ENCODE assay signal across 23 cellular contexts in the genomic region with DNA sequence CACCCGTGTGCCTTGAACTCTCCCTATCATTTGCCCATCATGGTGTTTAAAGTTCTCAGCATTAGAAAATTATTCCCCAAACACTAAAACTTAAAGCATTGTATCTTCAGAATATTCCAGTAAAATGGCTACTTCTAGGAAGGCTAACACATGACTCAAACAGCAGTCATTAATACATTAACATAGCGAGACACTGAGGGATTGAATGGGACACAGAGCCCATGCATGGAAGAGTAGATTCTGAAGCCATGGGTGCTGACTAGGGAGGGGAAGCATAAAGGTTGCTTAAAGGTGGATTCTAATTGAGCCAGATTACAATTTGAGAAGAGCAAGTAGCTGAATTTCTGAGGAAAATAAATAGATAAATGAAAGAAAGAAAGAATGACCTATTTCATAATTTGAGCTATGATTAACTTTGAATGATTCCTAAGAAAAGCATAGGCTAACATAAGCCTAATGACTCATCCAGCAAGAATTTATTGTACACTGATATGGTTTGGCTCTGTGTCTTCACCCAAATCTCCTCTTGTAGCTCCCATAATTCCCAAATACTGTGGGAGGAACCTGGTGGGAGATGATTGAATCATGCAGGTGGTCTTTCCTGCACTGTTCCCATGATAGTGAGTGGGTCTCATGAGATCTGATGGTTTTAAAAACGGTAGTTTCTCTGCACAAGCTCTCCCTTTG.
A peak's percentile ranks its signal among the peaks of the same experiment; 100 is the strongest.
DNase-seq lines count a peak whose midpoint lies in the region; ATAC-seq and TF ChIP-seq lines count a peak whose summit lies in the region.
"Had no signal": no experiment of that assay in that cellular context is flagged by ENCODE, and none has a peak within 500 bp of the region (broad histone marks: within the 10 kb centered on the region; RNA-seq: fewer than 3 reads in every experiment).

No MANE protein-coding gene starts in this region.

- DNase-seq in ELR (ENCODE audit: low read depth) = peak; percentile 86
- peak; percentile 38 for DNase-seq in RPMI7951 (ENCODE audit: low read depth)
- peak; percentile 71 for DNase-seq in epithelial cell of esophagus (ENCODE audit: low read depth)
- no peak for DNase-seq in mesendoderm
- DNase-seq in T-helper 17 cell = no peak
- no peak for DNase-seq in iPS-NIHi7 (ENCODE audit: extremely low spot score)
- DNase-seq: activated CD4-positive, alpha-beta memory T cell treated with anti-CD3 and anti-CD28 coated beads for 36 hours; aorta; DMS53; dorsolateral prefrontal cortex; immature natural killer cell; NCI-H1092 treated with DMSO at 0.1 percent for 48 hours; NK-92 treated with Interleukin-12 subunit alpha and Interleukin-12 subunit beta, amount 100 ng/mL, for 24 hours; stimulated activated CD4-positive, alpha-beta T cell treated with anti-CD3 and anti-CD28 coated beads, Interleukin-4, amount 100 ng/mL, for 24 hours had no signal

- H3K36me3 Mint-ChIP-seq in T-helper 17 cell (ENCODE audit: low read depth) = no peaks in the 10 kb centered on the region
- H3K36me3 Mint-ChIP-seq: activated CD4-positive, alpha-beta memory T cell treated with anti-CD3 and anti-CD28 coated beads for 36 hours; immature natural killer cell had no signal

- H2AK5ac ChIP-seq in mesendoderm (ENCODE audit: low read length) = no peak overlapping the region

- no peak overlapping the region for H2BK120ac ChIP-seq in mesendoderm (ENCODE audit: low read depth, low read length)

- H3K4me1 ChIP-seq in mesendoderm (ENCODE audit: control insufficient read depth, low read depth, low read length) = peaks cover 2% of the 10 kb centered on the region
- H3K4me1 ChIP-seq: gastroesophageal sphincter, tibial nerve had no signal

- H3K18ac ChIP-seq in mesendoderm (ENCODE audit: low read length) = no peak overlapping the region

- no peak overlapping the region for H4K8ac ChIP-seq in mesendoderm (ENCODE audit: low read depth, low read length)

- no peak overlapping the region for H3K4ac ChIP-seq in mesendoderm (ENCODE audit: low read depth, low read length)

- H2BK5ac ChIP-seq in mesendoderm (ENCODE audit: low read length) = peak overlapping the region; percentile 61

- H3K27ac ChIP-seq in mesendoderm (ENCODE audit: low read depth, low read length) = no peak overlapping the region
- H3K27ac ChIP-seq: dorsolateral prefrontal cortex, gastroesophageal sphincter, SK-N-MC, tibial nerve had no signal

- ATAC-seq in T-helper 17 cell (no peak), HG03520 (IDR thresholded peaks at IDR 0.05; ENCODE audit: unreplicated experiment) (no peak), GM19328 (IDR thresholded peaks at IDR 0.05; ENCODE audit: unreplicated experiment) (no peak)
- ATAC-seq: gastroesophageal sphincter, GM23338, sciatic nerve had no signal

- H2BK15ac ChIP-seq in mesendoderm (replicated peaks; ENCODE audit: low read depth) = peak overlapping the region; percentile 41

- no peak overlapping the region for H3K4me3 Mint-ChIP-seq in T-helper 17 cell
- H3K4me3 Mint-ChIP-seq: activated CD4-positive, alpha-beta memory T cell treated with anti-CD3 and anti-CD28 coated beads for 36 hours; B cell; GM23338; immature natural killer cell had no signal

- H3K79me2 ChIP-seq in mesendoderm (ENCODE audit: control insufficient read depth, insufficient read depth, low read length) = no peaks in the 10 kb centered on the region

- H3K27me3 ChIP-seq in mesendoderm (ENCODE audit: insufficient read depth, low read length, poor library complexity) = no peaks in the 10 kb centered on the region
- H3K27me3 ChIP-seq: gastroesophageal sphincter, tibial nerve had no signal

- TF ChIP-seq CTCF in epithelial cell of esophagus (IDR thresholded peaks at IDR 0.05; ENCODE audit: insufficient read depth, low read depth, low read length, missing control alignments) = no peak

- H3K4me1 Mint-ChIP-seq in T-helper 17 cell = no peaks in the 10 kb centered on the region
- H3K4me1 Mint-ChIP-seq: B cell, immature natural killer cell had no signal

- H3K36me3 ChIP-seq in mesendoderm (ENCODE audit: control insufficient read depth, insufficient read depth, low read length) = no peaks in the 10 kb centered on the region
- H3K36me3 ChIP-seq: gastroesophageal sphincter, tibial nerve had no signal

- H3K4me3 ChIP-seq in epithelial cell of esophagus (ENCODE audit: low read length) (no peak overlapping the region), mesendoderm (ENCODE audit: low read length) (no peak overlapping the region)
- H3K4me3 ChIP-seq: dorsolateral prefrontal cortex, gastroesophageal sphincter, GM23338, SK-N-MC, tibial nerve had no signal

- H3K56ac ChIP-seq in mesendoderm (ENCODE audit: low read length) = no peak overlapping the region

- no peaks in the 10 kb centered on the region for H3K9me3 ChIP-seq in T-helper 17 cell (ENCODE audit: control insufficient read depth, low read length, poor library complexity, severe bottlenecking)
- H3K9me3 ChIP-seq: gastroesophageal sphincter, tibial nerve had no signal

- no peaks in the 10 kb centered on the region for H3K79me1 ChIP-seq in mesendoderm (ENCODE audit: low read length)

- no CpG with 5 or more reads among the region's 3 CpGs for WGBS in mesendoderm (ENCODE audit: extremely low coverage, insufficient coverage, low lambda C conversion rate)

- no peak overlapping the region for H3K4me2 ChIP-seq in mesendoderm (ENCODE audit: low read length)
- H3K4me2 ChIP-seq: GM23338 had no signal

- H3K27ac Mint-ChIP-seq in T-helper 17 cell = no peak overlapping the region
- H3K27ac Mint-ChIP-seq: activated CD4-positive, alpha-beta memory T cell treated with anti-CD3 and anti-CD28 coated beads for 36 hours; activated T-helper 2 cell treated with anti-CD3 and anti-CD28 coated beads, Interferon-gamma antibody, Interleukin-2, Interleukin-4, amounts not matched to agents 10 μg/mL and 5 μg/mL and 100 μg/mL, durations not matched to agents 14 hours and 24 hours and 36 hours; B cell; GM23338; immature natural killer cell had no signal

- H4K5ac ChIP-seq in mesendoderm (ENCODE audit: low read length) = no peak overlapping the region

- no peak overlapping the region for H3K23ac ChIP-seq in mesendoderm (ENCODE audit: low read length)

- no peak overlapping the region for H3K9ac ChIP-seq in mesendoderm (ENCODE audit: low read length)

- H3K27me3 Mint-ChIP-seq in T-helper 17 cell = peaks cover 14% of the 10 kb centered on the region
- H3K27me3 Mint-ChIP-seq: B cell had no signal

Comparison
In these comparisons a context has a peak if more than half of its experiments do, and no peak if none do; other contexts are left out.
1. DNase-seq: peak in ELR (single experiment), RPMI7951 (single experiment) and epithelial cell of esophagus (single experiment); none in mesendoderm (single experiment), T-helper 17 cell (0 of 3) and iPS-NIHi7 (single experiment).